Comparison of ENCODE assay signal across 19 cellular contexts in genomic region chr15:97691799-97692198, GRCh38.
DNase-seq lines count a peak whose midpoint lies in the region; ATAC-seq, FAIRE-seq and TF ChIP-seq lines count a peak whose summit lies in the region.
"Had no signal": no experiment of that assay in that cellular context is flagged by ENCODE, and none has a peak within 500 bp of the region (broad histone marks: within the 10 kb centered on the region; RNA-seq: fewer than 3 reads in every experiment).

No MANE protein-coding gene starts in this region.

- intact Hi-C loops in HepG2 (cut with micrococcal nuclease; ENCODE audit: unreplicated experiment): no loop called here

- in situ Hi-C loops in HepG2 (cut with HindIII; ENCODE audit: extremely low pct_ligation_motif_present, low pct_unique_long_range_greater_than_20kb): no loop called here

- CTCF ChIA-PET in HepG2 (lab: Yijun Ruan, JAX; ENCODE audit: low intra/inter-chr PET ratio, low total read pairs): no interaction called here

- H3K9ac ChIP-seq in BLaER1 (no peak overlapping the region), HepG2 (ENCODE audit: insufficient read depth, low read depth, low read length) (no peak overlapping the region)

- H2AFZ ChIP-seq in HepG2 (ENCODE audit: low read length): no peak overlapping the region
- H2AFZ ChIP-seq: GM23338 had no signal

- 0% methylated on average over 4 of the region's 5 CpGs for WGBS in HepG2 (ENCODE audit: low lambda C conversion rate)

- POLR2A ChIA-PET in HepG2 (lab: Yijun Ruan, JAX): no interaction called here

- H3K4me3 ChIP-seq in BLaER1: no peak overlapping the region
- no peak overlapping the region for H3K4me3 ChIP-seq in MG63
- H3K4me3 ChIP-seq in epithelial cell of esophagus (ENCODE audit: low read length): no peak overlapping the region
- no peak overlapping the region for H3K4me3 ChIP-seq in HepG2 (replicated peaks in 1 of 3; ENCODE audit: insufficient read depth in 1 of 3, low read depth in 2 of 3, low read length in 3 of 3)
- H3K4me3 ChIP-seq: GM23338, right lobe of liver, thyroid gland had no signal

- H3K79me2 ChIP-seq in HepG2 (ENCODE audit: insufficient read depth, low read length): no peaks in the 10 kb centered on the region

- TF ChIP-seq CTCF in epithelial cell of esophagus (IDR thresholded peaks at IDR 0.05; ENCODE audit: insufficient read depth, low read depth, low read length, missing control alignments) (no peak), HepG2 (CRISPR knock-in tag; IDR thresholded peaks at IDR 0.05) (no peak)

- no peaks in the 10 kb centered on the region for H3K36me3 ChIP-seq in BLaER1
- H3K36me3 ChIP-seq in MG63: no peaks in the 10 kb centered on the region
- no peaks in the 10 kb centered on the region for H3K36me3 ChIP-seq in HepG2 (replicated peaks in 1 of 2; ENCODE audit: control insufficient read depth in 1 of 2, insufficient read depth in 2 of 2, low read length in 2 of 2)
- H3K36me3 ChIP-seq: right lobe of liver, thyroid gland had no signal

- ATAC-seq in HepG2 (peak; percentile 43; the same call in 2 of the 3 replicates), GM21381 (IDR thresholded peaks at IDR 0.05; ENCODE audit: unreplicated experiment) (no peak)
- ATAC-seq: activated CD8-positive, alpha-beta memory T cell treated with anti-CD3 and anti-CD28 coated beads, Interleukin-2, amount 10 ng/mL, durations not matched to agents 7 days and 5 days; activated naive CD4-positive, alpha-beta T cell treated with anti-CD3 and anti-CD28 coated beads, Interleukin-2, amount 50 U/mL, for 72 hours; GM23338 had no signal

- peaks cover 17% of the 10 kb centered on the region for H3K4me1 ChIP-seq in BLaER1
- no peaks in the 10 kb centered on the region for H3K4me1 ChIP-seq in HepG2 (ENCODE audit: insufficient read depth, low read length)
- H3K4me1 ChIP-seq: right lobe of liver, thyroid gland had no signal

- no TSS peak for BruUV-seq in HepG2 (replicated peaks; lab: Mats Ljungman, UMichigan)

- no peaks in the 10 kb centered on the region for H4K20me1 ChIP-seq in BLaER1
- H4K20me1 ChIP-seq in HepG2 (ENCODE audit: insufficient read depth, low read length): no peaks in the 10 kb centered on the region

- no peak for FAIRE-seq in HepG2 (lab: Jason Lieb, UNC)
- FAIRE-seq: islet of Langerhans, TTC549 had no signal

- H3K27me3 ChIP-seq in BLaER1: no peaks in the 10 kb centered on the region
- H3K27me3 ChIP-seq in MG63: no peaks in the 10 kb centered on the region
- no peaks in the 10 kb centered on the region for H3K27me3 ChIP-seq in HepG2 (ENCODE audit: control insufficient read depth in 1 of 2, insufficient read depth in 2 of 2, low read length in 2 of 2)
- H3K27me3 ChIP-seq: right lobe of liver, thyroid gland had no signal

- peak overlapping the region; percentile 50; the same call in 1 of the 2 replicates for H3K27ac ChIP-seq in BLaER1
- no peak overlapping the region for H3K27ac ChIP-seq in HepG2 (ENCODE audit: extremely low read length, insufficient read depth, low read length)
- no peak overlapping the region for H3K27ac ChIP-seq in substantia nigra (ENCODE audit: low read depth, low read length, poor library complexity, severe bottlenecking)
- H3K27ac ChIP-seq: right lobe of liver, thyroid gland had no signal

- no peaks in the 10 kb centered on the region for H3K9me3 ChIP-seq in BLaER1
- no peaks in the 10 kb centered on the region for H3K9me3 ChIP-seq in MG63
- peaks cover 30% of the 10 kb centered on the region for H3K9me3 ChIP-seq in HepG2 (ENCODE audit: low read length)
- H3K9me3 ChIP-seq: right lobe of liver, thyroid gland had no signal

- TF ChIP-seq EP300 in HepG2 (IDR thresholded peaks at IDR 0.05; ENCODE audit: low read depth in 2 of 2, low read length in 2 of 2) (no peak), HepG2 (CRISPR knock-in tag; IDR thresholded peaks at IDR 0.05; ENCODE audit: borderline replicate concordance) (no peak)

- TF ChIP-seq POLR2A in HepG2 (IDR thresholded peaks at IDR 0.05; ENCODE audit: insufficient read depth in 1 of 2, low read depth in 2 of 2, low read length in 2 of 2): no peak

- no peak for TF ChIP-seq RAD21 in HepG2 (CRISPR knock-in tag; IDR thresholded peaks at IDR 0.05)

- DNase-seq in MG63 (peak; percentile 43), epithelial cell of esophagus (ENCODE audit: low read depth) (peak; percentile 83), HepG2 (ENCODE audit: low spot score) (peak; percentile 4), DMS53 treated with DMSO at 0.1 percent for 48 hours (lab: John Stamatoyannopoulos, UW; ENCODE audit: unreplicated experiment) (no peak), pons (ENCODE audit: low spot score) (no peak), substantia nigra (lab: John Stamatoyannopoulos, UW) (no peak)
- DNase-seq: activated CD8-positive, alpha-beta memory T cell treated with anti-CD3 and anti-CD28 coated beads, Interleukin-2, amount 10 ng/mL, durations not matched to agents 7 days and 5 days; CD4-positive, CD25-positive, alpha-beta regulatory T cell; DMS 273 treated with DMSO at 0.1 percent for 48 hours; KG1; NCI-H2029; right lobe of liver; thyroid gland had no signal

- H3K4me2 ChIP-seq in BLaER1 (peak overlapping the region; percentile 69; the same call in 1 of the 2 replicates), HepG2 (ENCODE audit: low read depth, low read length) (no peak overlapping the region)
- H3K4me2 ChIP-seq: GM23338 had no signal

TF ChIP-seq in HepG2, 621 proteins besides CTCF, POLR2A, EP300 and RAD21:
- peak; percentile 70; the same call in 1 of the 2 replicates for TF ChIP-seq PPARG (CRISPR knock-in tag; conservative IDR thresholded peaks at IDR 0.05)
- peak; percentile 44; the same call in 1 of the 2 replicates for TF ChIP-seq RXRA (CRISPR knock-in tag; IDR thresholded peaks at IDR 0.05)
- peak; percentile 49 for TF ChIP-seq FOSL2 (CRISPR knock-in tag; IDR thresholded peaks at IDR 0.05)
- peak; percentile 36; the same call in 1 of the 2 replicates for TF ChIP-seq FOXA1 (IDR thresholded peaks at IDR 0.05)
- no peak; the same call in 1 of the 2 replicates for TF ChIP-seq FOXA1 (CRISPR knock-in tag; IDR thresholded peaks at IDR 0.05)
- no peak for TF ChIP-seq NFE2L2 (IDR thresholded peaks at IDR 0.05; ENCODE audit: low read length)
- TF ChIP-seq NR2F6 (IDR thresholded peaks at IDR 0.05): peak; percentile 35; the same call in 1 of the 2 replicates
- TF ChIP-seq NR2F6 (CRISPR knock-in tag; IDR thresholded peaks at IDR 0.05): no peak; the same call in 1 of the 2 replicates
- TF ChIP-seq SKI (IDR thresholded peaks at IDR 0.05; ENCODE audit: partially characterized antibody): peak; percentile 88
- TF ChIP-seq RARA (CRISPR knock-in tag; IDR thresholded peaks at IDR 0.05): peak; percentile 66
- TF ChIP-seq NR2F2 (IDR thresholded peaks at IDR 0.05; ENCODE audit: borderline replicate concordance, low read depth): peak; percentile 68; the same call in 1 of the 2 replicates
- peak; percentile 56; the same call in 1 of the 2 replicates for TF ChIP-seq FOXA3 (CRISPR knock-in tag; IDR thresholded peaks at IDR 0.05)
- TF ChIP-seq SP1 (IDR thresholded peaks at IDR 0.05): no peak
- TF ChIP-seq SP1 (CRISPR knock-in tag; IDR thresholded peaks at IDR 0.05): no peak
- TF ChIP-seq NR2F1 (CRISPR knock-in tag; IDR thresholded peaks at IDR 0.05): peak; percentile 66 to 83
- no peak for TF ChIP-seq ZNF446 (CRISPR knock-in tag; IDR thresholded peaks at IDR 0.05)
- no peak for TF ChIP-seq FOXP1 (IDR thresholded peaks at IDR 0.05)
- TF ChIP-seq FOXP1 (CRISPR knock-in tag; IDR thresholded peaks at IDR 0.05): peak; percentile 41; the same call in 1 of the 2 replicates
- TF ChIP-seq RXRB (CRISPR knock-in tag; IDR thresholded peaks at IDR 0.05; ENCODE audit: borderline replicate concordance): 0 out of 2 replicates have a peak, but pooled peaks have one; percentile 37
- no peak for TF ChIP-seq MED1 (CRISPR knock-in tag; IDR thresholded peaks at IDR 0.05)
- TF ChIP-seq TBL1XR1 (IDR thresholded peaks at IDR 0.05; ENCODE audit: borderline replicate concordance, low read length, partially characterized antibody): peak; percentile 66
- no peak for TF ChIP-seq WIZ (CRISPR knock-in tag; IDR thresholded peaks at IDR 0.05)
- TF ChIP-seq ZNF570 (CRISPR knock-in tag; IDR thresholded peaks at IDR 0.05; ENCODE audit: borderline replicate concordance): no peak
- no peak for TF ChIP-seq ZNF775 (CRISPR knock-in tag; IDR thresholded peaks at IDR 0.05; ENCODE audit: borderline replicate concordance)
- TF ChIP-seq TEAD3 (CRISPR knock-in tag; optimal IDR thresholded peaks at IDR 0.05; ENCODE audit: borderline replicate concordance): peak; percentile 43
- TF ChIP-seq TCF7 (IDR thresholded peaks at IDR 0.05; ENCODE audit: low read depth): peak; percentile 44; the same call in 1 of the 2 replicates
- TF ChIP-seq TBX3 (IDR thresholded peaks at IDR 0.05; ENCODE audit: borderline replicate concordance): peak; percentile 51; the same call in 1 of the 2 replicates
- peak; percentile 39; the same call in 1 of the 2 replicates for TF ChIP-seq CREB1 (IDR thresholded peaks at IDR 0.05)
- no peak for TF ChIP-seq CREB1 (CRISPR knock-in tag; IDR thresholded peaks at IDR 0.05)
- TF ChIP-seq SALL2 (CRISPR knock-in tag; IDR thresholded peaks at IDR 0.05): no peak

Comparison
In these comparisons a context has a peak if more than half of its experiments do, and no peak if none do; other contexts are left out.
1. DNase-seq: peak in MG63 (single experiment), epithelial cell of esophagus (single experiment) and HepG2 (single experiment); none in DMS53 treated with DMSO at 0.1 percent for 48 hours (single experiment), pons (single experiment) and substantia nigra (0 of 49).